8 cellular contexts compared by ENCODE assay signal in genomic region chr6:132512638-132513632, GRCh38. TPM values are rescaled to one million over a fixed set of nuclear protein-coding genes. Genes with fewer than 3 reads are reported as not detected.
DNase-seq lines count a peak whose midpoint lies in the region; ATAC-seq and TF ChIP-seq lines count a peak whose summit lies in the region.

A gene with protein sequence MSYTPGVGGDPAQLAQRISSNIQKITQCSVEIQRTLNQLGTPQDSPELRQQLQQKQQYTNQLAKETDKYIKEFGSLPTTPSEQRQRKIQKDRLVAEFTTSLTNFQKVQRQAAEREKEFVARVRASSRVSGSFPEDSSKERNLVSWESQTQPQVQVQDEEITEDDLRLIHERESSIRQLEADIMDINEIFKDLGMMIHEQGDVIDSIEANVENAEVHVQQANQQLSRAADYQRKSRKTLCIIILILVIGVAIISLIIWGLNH (minus strand): TSS chr6:132513116. CDS start chr6:132503530, 9,586 bp downstream.

- H3K9me3 Mint-ChIP-seq in brain: peaks cover 0 to 3% (median 0%) of the 10 kb centered on the region in 5 experiments

- peaks cover 15% of the 10 kb centered on the region for H3K27me3 Mint-ChIP-seq in brain

- ATAC-seq in GM18519 (IDR thresholded peaks at IDR 0.05; ENCODE audit: low FRiP score, unreplicated experiment) (peak; percentile 79), HG03045 (IDR thresholded peaks at IDR 0.05; ENCODE audit: unreplicated experiment) (peak; percentile 96), sciatic nerve (peak; percentile 99)

- intact Hi-C loops in sciatic nerve (cut with DNase I): no loop called here

- peak within 1 kb of the TSS; percentile 90 to 98 (median 95) for H3K27ac Mint-ChIP-seq in brain

- no peak for TF ChIP-seq CTCF in brain (conservative IDR thresholded peaks at IDR 0.05)

- peaks cover 44% of the 10 kb centered on the region for H3K4me1 Mint-ChIP-seq in brain

- DNase-seq in 8988T: peak; percentile 70
- DNase-seq in NCI-H2107 treated with DMSO at 0.1 percent for 48 hours (lab: John Stamatoyannopoulos, UW; ENCODE audit: unreplicated experiment): peak; percentile 56
- peak; percentile 90 for DNase-seq in UCSD-AML1 (lab: John Stamatoyannopoulos, UW; ENCODE audit: unreplicated experiment)
- peak; percentile 40 for DNase-seq in iPS DF 19.7 (ENCODE audit: low read depth, low spot score)
- DNase-seq in sciatic nerve (ENCODE audit: low spot score): peak; percentile 93

- peak within 1 kb of the TSS; percentile 90 to 98 (median 93) for H3K4me3 Mint-ChIP-seq in brain

- peaks cover 13% of the 10 kb centered on the region for H3K36me3 Mint-ChIP-seq in brain

RNA-seq across cellular contexts. Expression of the gene that starts here (rescaled TPM):
- polyA plus RNA-seq in brain (ENCODE audit: insufficient read depth, low read depth, low replicate concordance): 25.9 TPM
- total RNA-seq in sciatic nerve: 98.4 TPM

Comparison
In these comparisons a context has a peak if more than half of its experiments do, and no peak if none do; other contexts are left out.
1. Peak in every context shown above with its lines: DNase-seq and ATAC-seq.
2. DNase-seq: peak in every context shown above with its lines; median percentile 93 in sciatic nerve; 90 in UCSD-AML1; 70 in 8988T; 56 in NCI-H2107 treated with DMSO at 0.1 percent for 48 hours; 40 in iPS DF 19.7.